ENCODE assay signal across 8 cellular contexts in genomic region chr3:98593046-98593936, GRCh38. TPM values are rescaled to one million over a fixed set of nuclear protein-coding genes. Genes with fewer than 3 reads are reported as not detected.
A peak's percentile ranks its signal among the peaks of the same experiment; 100 is the strongest.
DNase-seq lines count a peak whose midpoint lies in the region; ATAC-seq and TF ChIP-seq lines count a peak whose summit lies in the region.

Gene CPOX, minus strand, starts transcription at chr3:98593611. Its CDS starts 107 bp downstream, at chr3:98593504.

- peak within 1 kb of the TSS; percentile 61 for H3K27ac ChIP-seq in ectodermal cell (ENCODE audit: insufficient read depth, low read depth, low read length, poor library complexity, severe bottlenecking)
- H3K27ac ChIP-seq in lung (ENCODE audit: low read depth in 1 of 2, low read length in 1 of 2), result peak within 1 kb of the TSS; percentile 73 to 93

- H3K4me1 ChIP-seq in ectodermal cell (ENCODE audit: control insufficient read depth, insufficient read depth, low read length) (peaks cover 4% of the 10 kb centered on the region), lung (ENCODE audit: control insufficient read depth in 2 of 2, insufficient read depth in 2 of 2, low read length in 2 of 2) (peaks cover 0 to 6% of the 10 kb centered on the region in 2 donors)

- peaks cover 41% of the 10 kb centered on the region for H3K4me1 Mint-ChIP-seq in activated CD8-positive, alpha-beta T cell treated with anti-CD3 and anti-CD28 coated beads for 36 hours (ENCODE audit: low read depth)

- POLR2A ChIA-PET in activated CD8-positive, alpha-beta T cell treated with anti-CD3 and anti-CD28 coated beads for 36 hours (lab: Charles Lee), result interaction anchor here (0.6 to 2.0 kb wide), 9 partner anchors 12 to 723 kb away, joined by 3 to 5 read pairs (median 4); no protein-coding TSS in a partner anchor

- H3K27me3 Mint-ChIP-seq in activated CD8-positive, alpha-beta T cell treated with anti-CD3 and anti-CD28 coated beads for 36 hours, result no peaks in the 10 kb centered on the region

- peaks cover 33% of the 10 kb centered on the region for H3K36me3 Mint-ChIP-seq in activated CD8-positive, alpha-beta T cell treated with anti-CD3 and anti-CD28 coated beads for 36 hours (ENCODE audit: low read depth)

- TF ChIP-seq CTCF in activated CD8-positive, alpha-beta T cell treated with anti-CD3 and anti-CD28 coated beads for 36 hours (IDR thresholded peaks at IDR 0.05), result no peak
- TF ChIP-seq CTCF in lung (IDR thresholded peaks at IDR 0.05; ENCODE audit: control extremely low read depth, extremely low read depth), result no peak

- 0% methylated on average over 84 of the region's 84 CpGs for WGBS in ectodermal cell, 2 experiments
- WGBS in lung, 2 donors, result 0% methylated on average over 82 to 84 of the region's 84 CpGs

- intact Hi-C loops in activated CD8-positive, alpha-beta T cell treated with anti-CD3 and anti-CD28 coated beads for 36 hours (cut with micrococcal nuclease), result no loop called here

- H3K4me3 ChIP-seq in ectodermal cell (ENCODE audit: insufficient read depth, low read depth, low read length) (peak within 1 kb of the TSS; percentile 73), lung (peak within 1 kb of the TSS; percentile 93)

- H3K9me3 Mint-ChIP-seq in activated CD8-positive, alpha-beta T cell treated with anti-CD3 and anti-CD28 coated beads for 36 hours, result no peaks in the 10 kb centered on the region

- DNase-seq in CD1c-positive myeloid dendritic cell (ENCODE audit: extremely low spot score), result peak; percentile 92
- DNase-seq in NCI-H774 (lab: John Stamatoyannopoulos, UW), result peak; percentile 89
- peak; percentile 94 for DNase-seq in activated CD8-positive, alpha-beta T cell treated with anti-CD3 and anti-CD28 coated beads for 36 hours
- peak; percentile 89 for DNase-seq in lung (ENCODE audit: low spot score)
- DNase-seq in stimulated activated CD4-positive, alpha-beta T cell treated with anti-CD3 and anti-CD28 coated beads, TNF-alpha, amount 100 ng/mL, for 24 hours (ENCODE audit: low read depth in 3 of 3), result peak; percentile 71 to 90 (median 74)

- peak within 1 kb of the TSS; percentile 96 for H3K4me3 Mint-ChIP-seq in activated CD8-positive, alpha-beta T cell treated with anti-CD3 and anti-CD28 coated beads for 36 hours

- H3K27me3 ChIP-seq in ectodermal cell (ENCODE audit: control insufficient read depth, insufficient read depth, low read length, poor library complexity, severe bottlenecking) (no peaks in the 10 kb centered on the region), lung (ENCODE audit: control insufficient read depth, insufficient read depth) (no peaks in the 10 kb centered on the region)

- ATAC-seq in GM19395 (IDR thresholded peaks at IDR 0.05; ENCODE audit: unreplicated experiment), result peak; percentile 94
- peak; percentile 91 for ATAC-seq in HG03558 (IDR thresholded peaks at IDR 0.05; ENCODE audit: extremely low read depth, unreplicated experiment)
- ATAC-seq in activated CD8-positive, alpha-beta T cell treated with anti-CD3 and anti-CD28 coated beads for 36 hours, result peak; percentile 99
- peak; percentile 99 for ATAC-seq in lung (ENCODE audit: insufficient read depth, low FRiP score)

- H3K36me3 ChIP-seq in ectodermal cell (ENCODE audit: control insufficient read depth, insufficient read depth, low read length) (no peaks in the 10 kb centered on the region), lung (ENCODE audit: control insufficient read depth in 2 of 2, insufficient read depth in 2 of 2, low read length in 2 of 2) (peaks cover 0 to 1% of the 10 kb centered on the region in 2 donors)

- CTCF ChIA-PET in activated CD8-positive, alpha-beta T cell treated with anti-CD3 and anti-CD28 coated beads for 36 hours (lab: Charles Lee), result interaction anchor here (0.8 to 7.8 kb wide), 10 partner anchors 9 to 554 kb away, joined by 3 to 44 read pairs (median 4); partner anchors contain the start of genes CLDND1 and DCBLD2

- no peaks in the 10 kb centered on the region for H3K9me3 ChIP-seq in ectodermal cell (ENCODE audit: control insufficient read depth, low read length)
- no peaks in the 10 kb centered on the region for H3K9me3 ChIP-seq in lung (ENCODE audit: control insufficient read depth in 2 of 2, insufficient read depth in 1 of 2, low read length in 1 of 2)

- peak within 1 kb of the TSS; percentile 96 for H3K27ac Mint-ChIP-seq in activated CD8-positive, alpha-beta T cell treated with anti-CD3 and anti-CD28 coated beads for 36 hours

RNA-seq across cellular contexts. Expression of gene CPOX, which starts in this region (rescaled TPM):
- total RNA-seq in activated CD8-positive, alpha-beta T cell treated with anti-CD3 and anti-CD28 coated beads for 36 hours, result 10 to 100 TPM; 40.5 to 45.3 TPM
- 26.9 TPM for polyA plus RNA-seq in ectodermal cell (2013, experiment 1 of 4)
- 22.4 TPM for polyA plus RNA-seq in ectodermal cell (2013, experiment 2 of 4)
- 20.0 TPM for polyA plus RNA-seq in ectodermal cell (2013, experiment 3 of 4)
- 20.9 TPM for polyA plus RNA-seq in ectodermal cell (2013, experiment 4 of 4)
- 10 to 100 TPM; 14.0 to 22.2 TPM for total RNA-seq in lung
- polyA plus RNA-seq in lung, result 10 to 100 TPM in 1 of 2 donors, 1 to 10 TPM in 1; 9.8 to 12.3 TPM

Comparison
In these comparisons a context has a peak if more than half of its experiments do, and no peak if none do; other contexts are left out.
1. Peak in every context shown above with its lines: DNase-seq, ATAC-seq, H3K4me3 ChIP-seq and H3K27ac ChIP-seq.